In genomic region chr15:62344806-62345539, GRCh38 we compare ENCODE assay signal across 8 cellular contexts. TPM values are rescaled to one million over a fixed set of nuclear protein-coding genes. Genes with fewer than 3 reads are reported as not detected.
DNase-seq lines count a peak whose midpoint lies in the region; ATAC-seq and TF ChIP-seq lines count a peak whose summit lies in the region.

No MANE protein-coding gene starts in this region.

- no peaks in the 10 kb centered on the region for H3K36me3 ChIP-seq in upper lobe of left lung

- no peak for TF ChIP-seq POLR2A in erythroblast (IDR thresholded peaks at IDR 0.05; ENCODE audit: low read length)
- TF ChIP-seq POLR2A in upper lobe of left lung (IDR thresholded peaks at IDR 0.05) = no peak

- no peak for TF ChIP-seq EP300 in upper lobe of left lung (IDR thresholded peaks at IDR 0.05)

- CTCF ChIA-PET in Calu3 (lab: Charles Lee) = no interaction called here

- H3K9me3 Mint-ChIP-seq in Calu3 (ENCODE audit: low read depth, unreplicated experiment) = peaks cover 3% of the 10 kb centered on the region
- H3K9me3 Mint-ChIP-seq in neural crest cell = no peaks in the 10 kb centered on the region

- peak; percentile 82 for TF ChIP-seq CTCF in Calu3 (IDR thresholded peaks at IDR 0.05; ENCODE audit: unreplicated experiment)
- peak; percentile 80 for TF ChIP-seq CTCF in neural crest cell (conservative IDR thresholded peaks at IDR 0.05)
- peak; percentile 29 to 65 (median 53) for TF ChIP-seq CTCF in upper lobe of left lung (IDR thresholded peaks at IDR 0.05)

- peaks cover 8% of the 10 kb centered on the region for H3K27me3 Mint-ChIP-seq in Calu3 (ENCODE audit: unreplicated experiment)
- no peaks in the 10 kb centered on the region for H3K27me3 Mint-ChIP-seq in neural crest cell (ENCODE audit: low read depth)

- peak overlapping the region; percentile 14 for H3K27ac Mint-ChIP-seq in Calu3 (ENCODE audit: unreplicated experiment)
- H3K27ac Mint-ChIP-seq in neural crest cell (ENCODE audit: unreplicated experiment) = no peak overlapping the region

- H3K4me3 Mint-ChIP-seq in Calu3 (ENCODE audit: low read depth, unreplicated experiment) = peak overlapping the region; percentile 64
- H3K4me3 Mint-ChIP-seq in neural crest cell = peak overlapping the region; percentile 56

- peak; percentile 66 for DNase-seq in Calu3
- peak; percentile 29 for DNase-seq in NCI-H524 treated with DMSO at 0.1 percent for 48 hours (lab: John Stamatoyannopoulos, UW)
- peak; percentile 11 for DNase-seq in activated CD8-positive, alpha-beta memory T cell treated with anti-CD3 and anti-CD28 coated beads, Interleukin-2, amount 50 U/mL, for 1 hour (ENCODE audit: extremely low read depth)
- peak; percentile 67 to 83 for DNase-seq in erythroblast (lab: John Stamatoyannopoulos, UW)
- DNase-seq in neural crest cell (ENCODE audit: low read depth, low spot score) = peak; percentile 33
- peak; percentile 51 to 70 for DNase-seq in upper lobe of left lung
- no peak for DNase-seq in NOMO-1 (lab: John Stamatoyannopoulos, UW; ENCODE audit: unreplicated experiment in 2 of 2)

- H3K4me1 Mint-ChIP-seq in Calu3 (ENCODE audit: low read depth, unreplicated experiment) (peaks cover 8% of the 10 kb centered on the region), neural crest cell (peaks cover 12% of the 10 kb centered on the region)

- peaks cover 0 to 4% (median 0%) of the 10 kb centered on the region in 4 donors for H3K9me3 ChIP-seq in upper lobe of left lung

- H3K36me3 Mint-ChIP-seq in Calu3 (ENCODE audit: insufficient read depth, unreplicated experiment) = peaks cover 7% of the 10 kb centered on the region
- no peaks in the 10 kb centered on the region for H3K36me3 Mint-ChIP-seq in neural crest cell (ENCODE audit: low read depth)

- WGBS in upper lobe of left lung, 2 donors = 46 to 50% methylated on average over 21 of the region's 21 CpGs

- no peaks in the 10 kb centered on the region for H3K27me3 ChIP-seq in upper lobe of left lung

- intact Hi-C loops in Calu3 (cut with micrococcal nuclease; ENCODE audit: unreplicated experiment) = no loop called here

- H3K4me3 ChIP-seq in upper lobe of left lung = peak overlapping the region in 2 of 4 donors; percentile 18 to 24

- ATAC-seq in HG02588 (IDR thresholded peaks at IDR 0.05; ENCODE audit: unreplicated experiment) = peak; percentile 53
- peak in 1 of 2 donors; percentile 88 for ATAC-seq in upper lobe of left lung (ENCODE audit: low FRiP score in 2 of 2)

- BruUV-seq in Calu3 (replicated peaks; lab: Mats Ljungman, UMichigan) = no TSS peak

- no peak overlapping the region for H3K27ac ChIP-seq in upper lobe of left lung

- peaks cover 0 to 4% (median 0%) of the 10 kb centered on the region in 4 donors for H3K4me1 ChIP-seq in upper lobe of left lung

RNA-seq across cellular contexts. Expression of gene TLN2, which starts 45.4 kb away (rescaled TPM):
- total RNA-seq in Calu3 (2022) (3.2 and 4.3 TPM in 2 replicates), neural crest cell (22.3 and 26.7 TPM in 2 replicates), upper lobe of left lung (10 to 100 TPM in 4 of 6 donors, 1 to 10 TPM in 2; 5.1 to 17.8 (median 10.9) TPM)

Comparison
In these comparisons a context has a peak if more than half of its experiments do, and no peak if none do; other contexts are left out.
1. DNase-seq: peak in Calu3 (single experiment), NCI-H524 treated with DMSO at 0.1 percent for 48 hours (single experiment), activated CD8-positive, alpha-beta memory T cell treated with anti-CD3 and anti-CD28 coated beads, Interleukin-2, amount 50 U/mL, for 1 hour (single experiment), erythroblast (2 of 2), neural crest cell (single experiment) and upper lobe of left lung (2 of 2); none in NOMO-1 (0 of 2).
2. Peak in every context shown above with its lines, with median percentiles within 50 percentile points of each other: CTCF ChIP-seq.